ENCODE assay signal across 1 cellular context in the genomic region with DNA sequence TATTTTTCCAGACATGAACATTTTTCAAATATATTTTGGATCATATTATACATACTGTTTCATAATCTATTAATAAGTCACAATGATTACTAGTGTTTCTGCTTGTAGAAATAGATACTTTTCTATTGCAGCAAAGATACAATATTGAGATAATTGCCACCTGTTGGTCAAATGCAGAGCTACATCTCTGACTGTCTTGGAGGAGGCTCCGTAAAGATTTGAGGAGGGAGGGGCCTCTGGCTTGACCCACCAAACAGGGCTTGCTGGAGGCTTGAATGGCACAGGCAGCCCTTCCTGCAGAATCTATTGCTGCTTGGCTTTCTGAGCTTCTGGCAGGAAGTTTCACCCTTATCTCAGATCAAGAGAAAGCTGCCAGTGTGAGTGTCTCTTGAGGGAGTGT.
TF ChIP-seq lines count a peak whose summit lies in the region.

No MANE protein-coding gene starts in this region.

TF ChIP-seq in K562, 482 proteins besides CTCF, POLR2A, EP300 and RAD21 (continued from another document):
- TF ChIP-seq, protein P1, sequence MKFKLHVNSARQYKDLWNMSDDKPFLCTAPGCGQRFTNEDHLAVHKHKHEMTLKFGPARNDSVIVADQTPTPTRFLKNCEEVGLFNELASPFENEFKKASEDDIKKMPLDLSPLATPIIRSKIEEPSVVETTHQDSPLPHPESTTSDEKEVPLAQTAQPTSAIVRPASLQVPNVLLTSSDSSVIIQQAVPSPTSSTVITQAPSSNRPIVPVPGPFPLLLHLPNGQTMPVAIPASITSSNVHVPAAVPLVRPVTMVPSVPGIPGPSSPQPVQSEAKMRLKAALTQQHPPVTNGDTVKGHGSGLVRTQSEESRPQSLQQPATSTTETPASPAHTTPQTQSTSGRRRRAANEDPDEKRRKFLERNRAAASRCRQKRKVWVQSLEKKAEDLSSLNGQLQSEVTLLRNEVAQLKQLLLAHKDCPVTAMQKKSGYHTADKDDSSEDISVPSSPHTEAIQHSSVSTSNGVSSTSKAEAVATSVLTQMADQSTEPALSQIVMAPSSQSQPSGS (CRISPR knock-in tag; IDR thresholded peaks at IDR 0.05): no peak
- TF ChIP-seq, protein P2, sequence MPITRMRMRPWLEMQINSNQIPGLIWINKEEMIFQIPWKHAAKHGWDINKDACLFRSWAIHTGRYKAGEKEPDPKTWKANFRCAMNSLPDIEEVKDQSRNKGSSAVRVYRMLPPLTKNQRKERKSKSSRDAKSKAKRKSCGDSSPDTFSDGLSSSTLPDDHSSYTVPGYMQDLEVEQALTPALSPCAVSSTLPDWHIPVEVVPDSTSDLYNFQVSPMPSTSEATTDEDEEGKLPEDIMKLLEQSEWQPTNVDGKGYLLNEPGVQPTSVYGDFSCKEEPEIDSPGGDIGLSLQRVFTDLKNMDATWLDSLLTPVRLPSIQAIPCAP (CRISPR knock-in tag; IDR thresholded peaks at IDR 0.05; ENCODE audit: borderline replicate concordance): no peak
- TF ChIP-seq NRF1 (conservative IDR thresholded peaks at IDR 0.05 in 1 of 2, IDR thresholded peaks at IDR 0.05 in 1 of 2): no peak
- TF ChIP-seq PHB2 (IDR thresholded peaks at IDR 0.05; ENCODE audit: low read depth): no peak
- no peak for TF ChIP-seq SNRNP70 (optimal IDR thresholded peaks at IDR 0.05; ENCODE audit: low read depth, low read length)
